8 cellular contexts compared by ENCODE assay signal in the genomic region with DNA sequence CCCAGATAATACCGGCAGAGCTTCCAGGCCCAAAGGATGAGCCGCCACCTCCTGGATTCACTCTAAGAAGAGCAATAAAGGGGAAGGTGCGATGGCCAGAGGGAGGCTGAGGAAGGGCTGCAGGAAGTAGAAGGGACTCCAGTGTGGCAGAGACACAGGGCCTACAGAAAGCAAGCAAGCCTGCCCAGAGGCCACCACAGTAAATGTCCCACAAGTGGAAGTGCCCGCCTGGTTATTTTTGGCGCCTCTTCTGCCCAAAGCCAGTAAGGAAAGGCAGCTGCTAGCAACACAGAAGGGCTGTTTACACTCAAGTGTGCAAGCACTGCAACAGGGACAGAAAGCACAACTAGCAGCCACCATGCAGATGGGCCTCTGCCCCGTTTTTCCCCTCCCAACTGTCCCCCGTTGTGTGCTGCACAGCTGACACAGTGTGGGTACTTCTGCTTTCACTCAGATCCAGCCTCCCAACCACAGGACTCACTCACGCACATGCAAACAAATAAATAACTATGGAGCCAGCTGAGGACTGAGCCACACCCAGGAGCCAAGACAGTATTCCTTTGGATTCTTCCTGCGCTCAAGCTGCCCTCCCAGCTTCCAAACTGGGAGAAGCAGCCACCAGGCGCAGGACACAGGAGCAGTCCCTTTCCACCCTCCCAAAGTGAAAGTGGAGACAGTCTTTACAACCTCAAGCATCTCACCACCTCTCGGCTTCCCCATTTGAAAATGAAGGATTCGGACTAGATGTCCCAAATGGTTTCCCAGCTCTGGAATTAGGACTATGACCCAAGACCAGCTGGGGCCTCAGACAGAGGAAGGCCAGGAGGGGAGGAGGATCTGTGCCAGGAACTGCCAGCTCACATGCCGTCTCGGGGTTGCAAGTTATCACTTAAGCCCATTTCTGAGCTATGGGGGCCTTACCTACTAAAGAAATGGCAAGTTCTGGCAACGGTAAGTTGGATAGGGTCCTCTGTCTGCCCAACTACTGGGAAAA.
A peak's percentile ranks its signal among the peaks of the same experiment; 100 is the strongest.
DNase-seq lines count a peak whose midpoint lies in the region; ATAC-seq and TF ChIP-seq lines count a peak whose summit lies in the region.

No MANE protein-coding gene starts in this region.

- H3K27ac Mint-ChIP-seq in stimulated activated naive B cell treated with anti-CD40 and anti-IgM and Interleukin-4, amounts not matched to agents 10 μg/mL and 1 μg/mL and 100 μg/mL, for 72 hours, result peak overlapping the region; percentile 90

- DNase-seq in GM06990 (ENCODE audit: extremely low read depth, insufficient read length) (peak; percentile 72), MV-4-11 (lab: John Stamatoyannopoulos, UW) (peak; percentile 95), islet precursor cell (peak; percentile 52), NCI-H146 treated with DMSO at 0.1 percent for 48 hours (lab: John Stamatoyannopoulos, UW; ENCODE audit: unreplicated experiment) (no peak), NCI-H748 (lab: John Stamatoyannopoulos, UW; ENCODE audit: unreplicated experiment) (no peak)
- peak; percentile 74 for DNase-seq in stimulated activated naive B cell treated with anti-CD40 and anti-IgM and Interleukin-4, amounts not matched to agents 10 μg/mL and 1 μg/mL and 100 μg/mL, for 72 hours

- peak; percentile 40 for ATAC-seq in GM21529 (IDR thresholded peaks at IDR 0.05; ENCODE audit: unreplicated experiment)
- ATAC-seq in stimulated activated naive B cell treated with anti-CD40 and anti-IgM and Interleukin-4, amounts not matched to agents 10 μg/mL and 1 μg/mL and 100 μg/mL, for 72 hours (replicated peaks), result peak; percentile 72 to 78

- no peak for TF ChIP-seq CTCF in GM06990 (IDR thresholded peaks at IDR 0.05; ENCODE audit: insufficient read depth, low read length, poor library complexity, severe bottlenecking)

- H3K36me3 ChIP-seq in GM06990 (ENCODE audit: control insufficient read depth, insufficient read depth, low read length), result 0 out of 2 replicates have a peak, but pooled peaks cover 2% of the 10 kb centered on the region

- H3K9me3 Mint-ChIP-seq in stimulated activated naive B cell treated with anti-CD40 and anti-IgM and Interleukin-4, amounts not matched to agents 10 μg/mL and 1 μg/mL and 100 μg/mL, for 72 hours, result no peaks in the 10 kb centered on the region

- H3K27ac ChIP-seq in angular gyrus (ENCODE audit: low read depth, low read length), result peak overlapping the region; percentile 42

- H3K36me3 Mint-ChIP-seq in stimulated activated naive B cell treated with anti-CD40 and anti-IgM and Interleukin-4, amounts not matched to agents 10 μg/mL and 1 μg/mL and 100 μg/mL, for 72 hours, result peaks cover 23 to 54% of the 10 kb centered on the region in 2 donors

- peak overlapping the region; percentile 89 for H3K4me3 ChIP-seq in GM06990 (replicated peaks; ENCODE audit: low read depth, low read length)

- H3K4me1 Mint-ChIP-seq in stimulated activated naive B cell treated with anti-CD40 and anti-IgM and Interleukin-4, amounts not matched to agents 10 μg/mL and 1 μg/mL and 100 μg/mL, for 72 hours, result peaks cover 70 to 96% of the 10 kb centered on the region in 2 donors

- H3K27me3 Mint-ChIP-seq in stimulated activated naive B cell treated with anti-CD40 and anti-IgM and Interleukin-4, amounts not matched to agents 10 μg/mL and 1 μg/mL and 100 μg/mL, for 72 hours, result no peaks in the 10 kb centered on the region

- H3K27me3 ChIP-seq in GM06990 (replicated peaks; ENCODE audit: control insufficient read depth, insufficient read depth, low read length), result no peaks in the 10 kb centered on the region

- H3K4me3 Mint-ChIP-seq in stimulated activated naive B cell treated with anti-CD40 and anti-IgM and Interleukin-4, amounts not matched to agents 10 μg/mL and 1 μg/mL and 100 μg/mL, for 72 hours, result peak overlapping the region; percentile 76 to 90

Comparison
In these comparisons a context has a peak if more than half of its experiments do, and no peak if none do; other contexts are left out.
1. DNase-seq: peak in GM06990 (single experiment), MV-4-11 (single experiment), islet precursor cell (single experiment) and stimulated activated naive B cell treated with anti-CD40 and anti-IgM and Interleukin-4, amounts not matched to agents 10 μg/mL and 1 μg/mL and 100 μg/mL, for 72 hours (single experiment); none in NCI-H146 treated with DMSO at 0.1 percent for 48 hours (single experiment) and NCI-H748 (single experiment).